In genomic region chrX:137771537-137771936, GRCh38 we compare ENCODE assay signal across 35 cellular contexts.
"Had no signal": no experiment of that assay in that cellular context is flagged by ENCODE, and none has a peak within 500 bp of the region (broad histone marks: within the 10 kb centered on the region; RNA-seq: fewer than 3 reads in every experiment).

No MANE protein-coding gene starts in this region.

- H3K9me3 ChIP-seq: MG63 had no signal

- H3K27me3 ChIP-seq: MG63 had no signal

- DNase-seq: Karpas-422, Kasumi-1, MG63, MV-4-11, NCI-H1048, NCI-H1092, NCI-H1092 treated with DMSO at 0.1 percent for 48 hours, NCI-H1105, NCI-H1105 treated with DMSO at 0.1 percent for 48 hours, NCI-H1417, NCI-H1417 treated with DMSO at 0.1 percent for 48 hours, NCI-H1436, NCI-H1436 treated with DMSO at 0.1 percent for 48 hours, NCI-H146, NCI-H1694, NCI-H1694 treated with DMSO at 0.1 percent for 48 hours, NCI-H187, NCI-H187 treated with DMSO at 0.1 percent for 48 hours, NCI-H1930, NCI-H2029, NCI-H2029 treated with DMSO at 0.1 percent for 48 hours, NCI-H2081 treated with DMSO at 0.1 percent for 48 hours, NCI-H2171, NCI-H2171 treated with DMSO at 0.1 percent for 48 hours, NCI-H2227 treated with DMSO at 0.1 percent for 48 hours, NCI-H226, NCI-H345, NCI-H446, NCI-H446 treated with DMSO at 0.1 percent for 48 hours, NCI-H510A, NCI-H510A treated with DMSO at 0.1 percent for 48 hours, NCI-H524, NCI-H524 treated with DMSO at 0.1 percent for 48 hours, NCI-H526 had no signal

- H3K4me2 ChIP-seq: KMS-11 had no signal

- H3K9ac ChIP-seq: KMS-11 had no signal

- H3K36me3 ChIP-seq: MG63 had no signal

- H3K27ac ChIP-seq: KMS-11 had no signal

- H3K4me3 ChIP-seq: MG63 had no signal
